Comparison of ENCODE assay signal across 8 cellular contexts in the genomic region with DNA sequence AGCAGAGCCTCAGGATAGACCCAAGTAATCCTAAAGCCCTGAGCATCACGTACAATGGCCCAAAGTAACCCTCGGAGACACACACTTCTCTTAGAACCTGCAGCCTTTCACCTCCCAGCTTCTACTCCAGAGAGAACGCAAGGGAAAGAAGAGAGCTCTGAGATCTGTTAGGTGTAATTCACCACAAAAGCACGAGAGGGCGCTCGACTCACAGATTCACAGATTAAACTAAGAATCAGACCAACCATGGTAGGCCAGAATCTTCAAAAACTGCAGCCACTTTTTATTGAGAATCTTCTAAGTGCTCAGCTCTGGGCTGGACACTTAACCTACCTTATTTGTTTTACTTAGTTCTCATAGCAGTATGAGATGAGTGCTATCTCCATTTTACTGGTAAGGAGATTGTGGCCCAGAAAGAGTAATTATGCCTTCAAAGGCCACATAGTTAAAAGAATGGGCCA. TPM values are rescaled to one million over a fixed set of nuclear protein-coding genes. Genes with fewer than 3 reads are reported as not detected.
DNase-seq lines count a peak whose midpoint lies in the region; ATAC-seq and TF ChIP-seq lines count a peak whose summit lies in the region.

No MANE protein-coding gene starts in this region.

- DNase-seq in A673 (ENCODE audit: low spot score) (peak; percentile 93), OCI-M2 (lab: John Stamatoyannopoulos, UW; ENCODE audit: unreplicated experiment) (peak; percentile 93), activated T-cell treated with anti-CD3 and anti-CD28 coated beads for 48 hours (ENCODE audit: low read depth) (peak; percentile 75)
- peak; percentile 93 for DNase-seq in Jurkat, Clone E6-1 (ENCODE audit: low read depth, low spot score)
- peak; percentile 66 to 90 for DNase-seq in stimulated activated CD8-positive, alpha-beta memory T cell treated with anti-CD3 and anti-CD28 coated beads, Interleukin-4, amount 100 ng/mL, for 4 hours (ENCODE audit: low read depth in 2 of 2, low spot score in 1 of 2)

- BruUV-seq in A673 (replicated peaks; lab: Mats Ljungman, UMichigan) = no TSS peak

- H3K4me3 ChIP-seq in A673 (ENCODE audit: low read depth, low read length, poor library complexity, severe bottlenecking) (peak overlapping the region; percentile 79), esophagus (ENCODE audit: low read depth in 1 of 2, low read length in 2 of 2) (peak overlapping the region in 1 of 2 donors; percentile 96), muscle layer of colon (ENCODE audit: low read depth in 1 of 2, low read length in 2 of 2) (peak overlapping the region in 1 of 2 donors; percentile 91)
- peak overlapping the region; percentile 97 for H3K4me3 ChIP-seq in Jurkat, Clone E6-1 (ENCODE audit: low read length)

- H3K4me1 ChIP-seq in A673 (ENCODE audit: insufficient read depth, low read length, poor library complexity, severe bottlenecking) = peaks cover 19% of the 10 kb centered on the region
- H3K4me1 ChIP-seq in esophagus (ENCODE audit: control insufficient read depth in 2 of 2, insufficient read depth in 2 of 2, low read length in 1 of 2) = no peaks in the 10 kb centered on the region
- peaks cover 18% of the 10 kb centered on the region for H3K4me1 ChIP-seq in muscle layer of colon (ENCODE audit: insufficient read depth, low read length)

- no peaks in the 10 kb centered on the region for H3K9me3 ChIP-seq in A673 (ENCODE audit: low read depth, low read length, poor library complexity, severe bottlenecking)
- no peaks in the 10 kb centered on the region for H3K9me3 ChIP-seq in esophagus (ENCODE audit: control insufficient read depth in 2 of 2, insufficient read depth in 1 of 2, low read depth in 1 of 2, low read length in 1 of 2)
- no peaks in the 10 kb centered on the region for H3K9me3 ChIP-seq in muscle layer of colon (ENCODE audit: low read length)

- WGBS in esophagus, 2 donors = 0% methylated on average over 6 of the region's 6 CpGs

- peak overlapping the region; percentile 66 for H3K9ac ChIP-seq in muscle layer of colon (ENCODE audit: low read length)

- TF ChIP-seq CTCF in A673 (conservative IDR thresholded peaks at IDR 0.05; ENCODE audit: low read depth, low read length) = peak; percentile 90

- H3K36me3 ChIP-seq in A673 (ENCODE audit: insufficient read depth, low read length, poor library complexity, severe bottlenecking) (no peaks in the 10 kb centered on the region), esophagus (ENCODE audit: control insufficient read depth in 2 of 2, insufficient read depth in 2 of 2, low read length in 1 of 2) (peaks cover 0 to 3% of the 10 kb centered on the region in 2 donors), muscle layer of colon (ENCODE audit: insufficient read depth, low read length) (no peaks in the 10 kb centered on the region)

- intact Hi-C loops in A673 (cut with micrococcal nuclease; ENCODE audit: unreplicated experiment) = loop anchor here (1.0 to 5.0 kb wide), 3 partner anchors 37 to 124 kb away; partner anchors contain the start of gene WNT1

- H3K27me3 ChIP-seq in A673 (replicated peaks; ENCODE audit: insufficient read depth, low read depth, low read length, poor library complexity) (no peaks in the 10 kb centered on the region), esophagus (ENCODE audit: control insufficient read depth in 1 of 2, insufficient read depth in 2 of 2, low read length in 2 of 2) (no peaks in the 10 kb centered on the region), muscle layer of colon (ENCODE audit: control insufficient read depth in 1 of 2, insufficient read depth in 2 of 2, low read length in 2 of 2) (no peaks in the 10 kb centered on the region)

- POLR2A ChIA-PET in A673 (lab: Charles Lee; ENCODE audit: low non-redundant PET) = no interaction called here

- ATAC-seq in GM18868 (IDR thresholded peaks at IDR 0.05; ENCODE audit: unreplicated experiment) = peak; percentile 45

- H3K27ac ChIP-seq in A673 (ENCODE audit: low read depth, low read length, poor library complexity, severe bottlenecking) (peak overlapping the region; percentile 84), esophagus (ENCODE audit: low read depth in 2 of 2, low read length in 1 of 2) (peak overlapping the region; percentile 47 to 71), muscle layer of colon (ENCODE audit: low read depth, low read length) (peak overlapping the region; percentile 50)

- CTCF ChIA-PET in A673 (lab: Charles Lee) = interaction anchor here (0.5 to 2.9 kb wide), 13 partner anchors 13 to 167 kb away, joined by 3 to 56 read pairs (median 9); partner anchors contain the start of genes RND1 and WNT1

RNA-seq across cellular contexts. Expression of gene DDX23, which starts 1.3 kb away (rescaled TPM):
- 111 and 135 TPM in 2 replicates for total RNA-seq in A673 (2021)
- polyA plus RNA-seq in Jurkat, Clone E6-1 (2012; ENCODE audit: insufficient read depth, insufficient read length) = 149 TPM
- 10 to 100 TPM; 26.2 to 37.5 TPM for polyA plus RNA-seq in esophagus

RNA-seq across cellular contexts. Expression of gene RND1, which starts 12.4 kb away (rescaled TPM):
- 2.0 and 2.7 TPM in 2 replicates for total RNA-seq in A673 (2021)
- polyA plus RNA-seq in Jurkat, Clone E6-1 (2012; ENCODE audit: insufficient read depth, insufficient read length) = 4.1 TPM
- polyA plus RNA-seq in esophagus = 1 to 10 TPM; 2.6 to 3.9 TPM

RNA-seq across cellular contexts. Expression of gene CACNB3, which starts 35.0 kb away (rescaled TPM):
- 23.8 and 32.4 TPM in 2 replicates for total RNA-seq in A673 (2021)
- polyA plus RNA-seq in Jurkat, Clone E6-1 (2012; ENCODE audit: insufficient read depth, insufficient read length) = 51.5 TPM
- 10 to 100 TPM; 21.5 to 24.3 TPM for polyA plus RNA-seq in esophagus
